ENCODE assay signal across 8 cellular contexts in genomic region chr1:32350785-32351076, GRCh38. TPM values are rescaled to one million over a fixed set of nuclear protein-coding genes. Genes with fewer than 3 reads are reported as not detected.
DNase-seq lines count a peak whose midpoint lies in the region; ATAC-seq, FAIRE-seq and TF ChIP-seq lines count a peak whose summit lies in the region.

No MANE protein-coding gene starts in this region.

- CTCF ChIA-PET in activated naive CD4-positive, alpha-beta T cell treated with anti-CD3 and anti-CD28 coated beads for 36 hours (lab: Charles Lee) = interaction anchor here (1.7 kb wide), 2 partner anchors 14 to 20 kb away, joined by 3 to 5 read pairs; partner anchors contain the start of gene MARCKSL1

- no peak overlapping the region for H3K27ac Mint-ChIP-seq in activated naive CD4-positive, alpha-beta T cell treated with anti-CD3 and anti-CD28 coated beads for 36 hours
- H3K27ac Mint-ChIP-seq in memory B cell = peak overlapping the region; percentile 79

- H3K27me3 ChIP-seq in adrenal gland (no peaks in the 10 kb centered on the region), thyroid gland (no peaks in the 10 kb centered on the region)

- H3K4me3 Mint-ChIP-seq in activated naive CD4-positive, alpha-beta T cell treated with anti-CD3 and anti-CD28 coated beads for 36 hours = peak overlapping the region; percentile 83
- H3K4me3 Mint-ChIP-seq in memory B cell = peak overlapping the region; percentile 89

- TF ChIP-seq CTCF in adrenal gland (IDR thresholded peaks at IDR 0.05) (no peak), thyroid gland (IDR thresholded peaks at IDR 0.05) (no peak)

- peaks cover 40% of the 10 kb centered on the region for H3K4me1 Mint-ChIP-seq in activated naive CD4-positive, alpha-beta T cell treated with anti-CD3 and anti-CD28 coated beads for 36 hours (ENCODE audit: low read depth)
- peaks cover 9% of the 10 kb centered on the region for H3K4me1 Mint-ChIP-seq in memory B cell

- no peaks in the 10 kb centered on the region for H3K36me3 Mint-ChIP-seq in activated naive CD4-positive, alpha-beta T cell treated with anti-CD3 and anti-CD28 coated beads for 36 hours (ENCODE audit: low read depth)
- H3K36me3 Mint-ChIP-seq in memory B cell = no peaks in the 10 kb centered on the region

- ATAC-seq in memory B cell (ENCODE audit: low read depth) (no peak), HG02885 (IDR thresholded peaks at IDR 0.05; ENCODE audit: poor library complexity, unreplicated experiment) (no peak), HG03135 (IDR thresholded peaks at IDR 0.05; ENCODE audit: unreplicated experiment) (no peak)

- H3K36me3 ChIP-seq in adrenal gland (replicated peaks in 1 of 2) = no peaks in the 10 kb centered on the region
- no peaks in the 10 kb centered on the region for H3K36me3 ChIP-seq in thyroid gland

- peak overlapping the region in 4 of 5 donors; percentile 93 to 97 (median 94) for H3K27ac ChIP-seq in adrenal gland
- H3K27ac ChIP-seq in thyroid gland = peak overlapping the region; percentile 86 to 94 (median 89)

- H3K9me3 ChIP-seq in adrenal gland (replicated peaks in 1 of 3) (no peaks in the 10 kb centered on the region), thyroid gland (no peaks in the 10 kb centered on the region)

- intact Hi-C loops in activated naive CD4-positive, alpha-beta T cell treated with anti-CD3 and anti-CD28 coated beads for 36 hours (cut with micrococcal nuclease) = loop anchor here (1.0 to 5.0 kb wide), 4 partner anchors 11 to 278 kb away; partner anchors contain the start of genes BSDC1, EIF3I, TMEM234 and TMEM39B
- intact Hi-C loops in adrenal gland (cut with DNase I) (no loop called here), thyroid gland (cut with DNase I) (no loop called here)

- FAIRE-seq in frontal cortex (lab: Jason Lieb, UNC) = no peak

- H3K4me3 ChIP-seq in adrenal gland (peak overlapping the region in 1 of 4 donors; percentile 66), thyroid gland (replicated peaks in 1 of 3) (peak overlapping the region in 1 of 3 donors; percentile 62)

- DNase-seq in activated naive CD4-positive, alpha-beta T cell treated with anti-CD3 and anti-CD28 coated beads for 36 hours = no peak
- DNase-seq in activated naive CD4-positive, alpha-beta T cell treated with anti-CD3 and anti-CD28 coated beads, Interleukin-2, amount 50 U/mL, for 16 hours = no peak
- DNase-seq in adrenal gland (no peak), memory B cell (ENCODE audit: low spot score in 2 of 2) (no peak), thyroid gland (no peak), frontal cortex (ENCODE audit: low spot score in 2 of 2) (no peak)

- H3K27me3 Mint-ChIP-seq in activated naive CD4-positive, alpha-beta T cell treated with anti-CD3 and anti-CD28 coated beads for 36 hours (ENCODE audit: low read depth) = no peaks in the 10 kb centered on the region
- no peaks in the 10 kb centered on the region for H3K27me3 Mint-ChIP-seq in memory B cell

- H3K9me3 Mint-ChIP-seq in activated naive CD4-positive, alpha-beta T cell treated with anti-CD3 and anti-CD28 coated beads for 36 hours = peaks cover 2% of the 10 kb centered on the region
- H3K9me3 Mint-ChIP-seq in memory B cell = no peaks in the 10 kb centered on the region

- WGBS in adrenal gland, 4 donors = 70 to 79% (median 76%) methylated on average over 6 of the region's 6 CpGs
- WGBS in thyroid gland, 2 donors = 79 to 85% methylated on average over 6 of the region's 6 CpGs

- no peak for TF ChIP-seq POLR2A in adrenal gland (IDR thresholded peaks at IDR 0.05)
- no peak for TF ChIP-seq POLR2A in thyroid gland (IDR thresholded peaks at IDR 0.05)

- H3K4me1 ChIP-seq in adrenal gland (replicated peaks in 1 of 2) (peaks cover 43 to 78% of the 10 kb centered on the region in 2 donors), thyroid gland (peaks cover 22 to 61% of the 10 kb centered on the region in 2 donors)

RNA-seq across cellular contexts. Expression of gene FAM229A, which starts 11.6 kb away (rescaled TPM):
- 1 to 10 TPM; 2.1 to 3.4 TPM for total RNA-seq in activated naive CD4-positive, alpha-beta T cell treated with anti-CD3 and anti-CD28 coated beads for 36 hours
- total RNA-seq in adrenal gland = 10 to 100 TPM in 3 of 8 donors, 1 to 10 TPM in 5; 1.3 to 12.8 (median 5.8) TPM
- polyA plus RNA-seq in adrenal gland = 100 to 1,000 TPM in 1 of 3 donors, 10 to 100 TPM in 1, 1 to 10 TPM in 1; 1.6 to 110 (median 56.7) TPM
- 10 to 100 TPM in 1 of 4 donors, 1 to 10 TPM in 3; 5.1 to 20.0 (median 7.4) TPM for total RNA-seq in thyroid gland
- total RNA-seq in frontal cortex = 2.0 TPM

RNA-seq across cellular contexts. Expression of gene TSSK3, which starts 11.6 kb away (rescaled TPM):
- 1 to 10 TPM in 1 of 2 experiments, under 1 TPM in 1; 0.84 to 1.9 TPM for total RNA-seq in activated naive CD4-positive, alpha-beta T cell treated with anti-CD3 and anti-CD28 coated beads for 36 hours
- total RNA-seq in adrenal gland = 1 to 10 TPM in 5 of 8 donors, under 1 TPM in 2, not detected in 1; 0.69 to 5.3 (median 2.4) TPM
- 1 to 10 TPM in 2 of 3 donors, under 1 TPM in 1; 0.84 to 2.1 (median 1.2) TPM for polyA plus RNA-seq in adrenal gland
- 1 to 10 TPM; 1.2 to 6.0 (median 2.9) TPM for total RNA-seq in thyroid gland
- total RNA-seq in frontal cortex = 0.41 TPM

RNA-seq across cellular contexts. Expression of gene MARCKSL1, which starts 14.7 kb away (rescaled TPM):
- 10 to 100 TPM; 14.4 to 15.9 TPM for total RNA-seq in activated naive CD4-positive, alpha-beta T cell treated with anti-CD3 and anti-CD28 coated beads for 36 hours
- total RNA-seq in adrenal gland = 10 to 100 TPM; 24.2 to 82.2 (median 50.0) TPM
- 10 to 100 TPM; 34.4 to 54.8 (median 49.2) TPM for polyA plus RNA-seq in adrenal gland
- total RNA-seq in thyroid gland = 10 to 100 TPM; 62.1 to 97.3 (median 70.6) TPM
- 373 TPM for total RNA-seq in frontal cortex

RNA-seq across cellular contexts. Expression of gene BSDC1, which starts 43.5 kb away (rescaled TPM):
- total RNA-seq in activated naive CD4-positive, alpha-beta T cell treated with anti-CD3 and anti-CD28 coated beads for 36 hours = 10 to 100 TPM; 35.2 to 38.3 TPM
- total RNA-seq in adrenal gland (100 to 1,000 TPM in 7 of 8 donors, 10 to 100 TPM in 1; 95.5 to 153 (median 112) TPM), thyroid gland (100 to 1,000 TPM in 3 of 4 donors, 10 to 100 TPM in 1; 93.0 to 132 (median 101) TPM), frontal cortex (65.2 TPM)
- 10 to 100 TPM; 47.9 to 80.2 (median 63.9) TPM for polyA plus RNA-seq in adrenal gland

RNA-seq across cellular contexts. Expression of gene HDAC1, which starts 58.8 kb away (rescaled TPM):
- total RNA-seq in activated naive CD4-positive, alpha-beta T cell treated with anti-CD3 and anti-CD28 coated beads for 36 hours = 100 to 1,000 TPM; 111 to 120 TPM
- total RNA-seq in adrenal gland = 10 to 100 TPM; 52.2 to 93.1 (median 74.7) TPM
- polyA plus RNA-seq in adrenal gland = 10 to 100 TPM; 54.4 to 70.1 (median 59.6) TPM
- total RNA-seq in thyroid gland = 10 to 100 TPM; 78.2 to 96.8 (median 85.0) TPM
- 19.6 TPM for total RNA-seq in frontal cortex
